24 cellular contexts compared by ENCODE assay signal in genomic region chr17:51846561-51846960, GRCh38.
DNase-seq lines count a peak whose midpoint lies in the region; ATAC-seq and TF ChIP-seq lines count a peak whose summit lies in the region.
"Had no signal": no experiment of that assay in that cellular context is flagged by ENCODE, and none has a peak within 500 bp of the region (broad histone marks: within the 10 kb centered on the region; RNA-seq: fewer than 3 reads in every experiment).

No MANE protein-coding gene starts in this region.

- TF ChIP-seq CTCF in SK-N-SH (IDR thresholded peaks at IDR 0.05) = no peak
- no peak for TF ChIP-seq CTCF in thyroid gland (IDR thresholded peaks at IDR 0.05)

- H3K27me3 ChIP-seq in SK-N-SH (ENCODE audit: insufficient read depth) (no peaks in the 10 kb centered on the region), thyroid gland (no peaks in the 10 kb centered on the region)
- H3K27me3 ChIP-seq: BE2C, BLaER1 had no signal

- DNase-seq in SK-N-SH (peak; percentile 28), head of caudate nucleus (peak in 38 of 42 donors; percentile 5 to 75 (median 46)), putamen (ENCODE audit: low spot score) (peak; percentile 42), thyroid gland (peak in 1 of 2 donors; percentile 18), EL (no peak)
- DNase-seq: AML-193; BE2C; C1 segment of cervical spinal cord; CD4-positive, alpha-beta memory T cell; CD4-positive, CD25-positive, alpha-beta regulatory T cell; CD8-positive, alpha-beta memory T cell; COR-L47; DMS 273 treated with DMSO at 0.1 percent for 48 hours; DMS153; DMS53; DMS79; DND-41; GF-D8 had no signal

- no peak for ATAC-seq in SK-N-SH treated with all-trans-retinoic acid at 6 μM for 48 hours
- no peak for ATAC-seq in HG03342 (IDR thresholded peaks at IDR 0.05; ENCODE audit: unreplicated experiment)
- no peak for ATAC-seq in HG02642 (IDR thresholded peaks at IDR 0.05; ENCODE audit: poor library complexity, unreplicated experiment)
- ATAC-seq: A549 had no signal

- H3K9me3 ChIP-seq in SK-N-SH (no peaks in the 10 kb centered on the region), thyroid gland (no peaks in the 10 kb centered on the region)
- H3K9me3 ChIP-seq: A549, BE2C, BLaER1 had no signal

- H3K9ac ChIP-seq in SK-N-SH = no peak overlapping the region
- H3K9ac ChIP-seq: BLaER1 had no signal

- peaks cover 0 to 5% of the 10 kb centered on the region in 2 experiments; a peak in 2 of 4 replicates for H3K4me1 ChIP-seq in SK-N-SH (ENCODE audit: control insufficient read depth in 1 of 2, insufficient read depth in 2 of 2, low read depth in 1 of 2, low read length in 1 of 2)
- H3K4me1 ChIP-seq in thyroid gland = peaks cover 26 to 30% of the 10 kb centered on the region in 2 donors
- H3K4me1 ChIP-seq: A549, BLaER1 had no signal

- H3K79me2 ChIP-seq in SK-N-SH (ENCODE audit: insufficient read depth) = no peaks in the 10 kb centered on the region

- H3K9me2 ChIP-seq in SK-N-SH = no peaks in the 10 kb centered on the region

- TF ChIP-seq RAD21 in SK-N-SH (IDR thresholded peaks at IDR 0.05; ENCODE audit: low read length) = no peak

- no peak overlapping the region for H3K4me2 ChIP-seq in SK-N-SH
- H3K4me2 ChIP-seq: A549, BLaER1 had no signal

- H3K27ac ChIP-seq in SK-N-SH (ENCODE audit: low read depth in 2 of 2, low read length in 1 of 2) = no peak overlapping the region; a peak in 1 of 4 replicates
- peak overlapping the region; percentile 48 to 84 (median 74) for H3K27ac ChIP-seq in thyroid gland
- H3K27ac ChIP-seq: 22Rv1, A549, BLaER1 had no signal

- no peak overlapping the region for H3K4me3 ChIP-seq in SK-N-SH (ENCODE audit: low read depth in 2 of 2, low read length in 1 of 2)
- H3K4me3 ChIP-seq in thyroid gland (replicated peaks in 1 of 3) = no peak overlapping the region
- H3K4me3 ChIP-seq: A549, BLaER1 had no signal

- no peaks in the 10 kb centered on the region for H4K20me1 ChIP-seq in SK-N-SH (ENCODE audit: insufficient read depth)
- H4K20me1 ChIP-seq: BLaER1 had no signal

- CTCF ChIA-PET in SK-N-SH (lab: Yijun Ruan, JAX) = interaction anchor here (0.7 to 3.1 kb wide), 4 partner anchors 15 to 260 kb away, joined by 3 to 13 read pairs (median 8); no protein-coding TSS in a partner anchor

- TF ChIP-seq POLR2A in thyroid gland (IDR thresholded peaks at IDR 0.05) = no peak

- no peaks in the 10 kb centered on the region for H3F3A ChIP-seq in SK-N-SH (replicated peaks; ENCODE audit: insufficient read depth)

- WGBS in SK-N-SH (ENCODE audit: low lambda C conversion rate) = 28% methylated on average over 4 of the region's 4 CpGs
- WGBS in thyroid gland, 2 donors = 90 to 96% methylated on average over 4 of the region's 4 CpGs

- intact Hi-C loops in head of caudate nucleus (cut with DNase I) (no loop called here), thyroid gland (cut with DNase I) (no loop called here)

- no peak overlapping the region for H2AFZ ChIP-seq in SK-N-SH (ENCODE audit: low read depth)

- POLR2A ChIA-PET in SK-N-SH (lab: Yijun Ruan, JAX) = no interaction called here

- H3K36me3 ChIP-seq in SK-N-SH (replicated peaks in 1 of 2; ENCODE audit: control insufficient read depth in 1 of 2, insufficient read depth in 2 of 2, low read length in 1 of 2) = no peaks in the 10 kb centered on the region
- no peaks in the 10 kb centered on the region for H3K36me3 ChIP-seq in thyroid gland
- H3K36me3 ChIP-seq: BE2C, BLaER1 had no signal

- no peak for TF ChIP-seq EP300 in SK-N-SH (IDR thresholded peaks at IDR 0.05; ENCODE audit: borderline replicate concordance in 1 of 2, low read depth in 1 of 2, low read length in 1 of 2)

TF ChIP-seq in SK-N-SH, 30 proteins besides CTCF, POLR2A, EP300 and RAD21:
- TF ChIP-seq FOSL2 (IDR thresholded peaks at IDR 0.05; ENCODE audit: borderline replicate concordance, low read depth) = no peak
- TF ChIP-seq GATA2 (CRISPR knock-in tag; IDR thresholded peaks at IDR 0.05) = peak; percentile 61; the same call in 1 of the 2 replicates

TF ChIP-seq in SK-N-SH treated with all-trans-retinoic acid at 6 μM for 48 hours, 23 proteins besides CTCF, POLR2A, EP300 and RAD21 (continues in another document):
- TF ChIP-seq PATZ1 (CRISPR knock-in tag; IDR thresholded peaks at IDR 0.05; ENCODE audit: borderline replicate concordance) = no peak
- no peak for TF ChIP-seq ZNF565 (CRISPR knock-in tag; conservative IDR thresholded peaks at IDR 0.05; ENCODE audit: low read depth)
- TF ChIP-seq TOX (CRISPR knock-in tag; IDR thresholded peaks at IDR 0.05; ENCODE audit: borderline replicate concordance) = no peak
- no peak for TF ChIP-seq TCF4 (CRISPR knock-in tag; IDR thresholded peaks at IDR 0.05; ENCODE audit: borderline replicate concordance)
- no peak for TF ChIP-seq GLIS3 (CRISPR knock-in tag; IDR thresholded peaks at IDR 0.05)
- no peak for TF ChIP-seq ZFP30 (CRISPR knock-in tag; IDR thresholded peaks at IDR 0.05)
- no peak for TF ChIP-seq RARB (CRISPR knock-in tag; IDR thresholded peaks at IDR 0.05)
- TF ChIP-seq ZC3H10 (CRISPR knock-in tag; IDR thresholded peaks at IDR 0.05) = no peak
- no peak for TF ChIP-seq ESRRG (CRISPR knock-in tag; IDR thresholded peaks at IDR 0.05)
- TF ChIP-seq CSRNP3 (CRISPR knock-in tag; IDR thresholded peaks at IDR 0.05) = no peak
- no peak for TF ChIP-seq ISL1 (CRISPR knock-in tag; IDR thresholded peaks at IDR 0.05)
- TF ChIP-seq, protein P1, sequence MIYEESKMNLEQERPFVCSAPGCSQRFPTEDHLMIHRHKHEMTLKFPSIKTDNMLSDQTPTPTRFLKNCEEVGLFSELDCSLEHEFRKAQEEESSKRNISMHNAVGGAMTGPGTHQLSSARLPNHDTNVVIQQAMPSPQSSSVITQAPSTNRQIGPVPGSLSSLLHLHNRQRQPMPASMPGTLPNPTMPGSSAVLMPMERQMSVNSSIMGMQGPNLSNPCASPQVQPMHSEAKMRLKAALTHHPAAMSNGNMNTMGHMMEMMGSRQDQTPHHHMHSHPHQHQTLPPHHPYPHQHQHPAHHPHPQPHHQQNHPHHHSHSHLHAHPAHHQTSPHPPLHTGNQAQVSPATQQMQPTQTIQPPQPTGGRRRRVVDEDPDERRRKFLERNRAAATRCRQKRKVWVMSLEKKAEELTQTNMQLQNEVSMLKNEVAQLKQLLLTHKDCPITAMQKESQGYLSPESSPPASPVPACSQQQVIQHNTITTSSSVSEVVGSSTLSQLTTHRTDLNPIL (CRISPR knock-in tag; IDR thresholded peaks at IDR 0.05; ENCODE audit: low read depth) = no peak
- TF ChIP-seq ZFP3 (CRISPR knock-in tag; IDR thresholded peaks at IDR 0.05) = no peak
- no peak for TF ChIP-seq BACH2 (CRISPR knock-in tag; IDR thresholded peaks at IDR 0.05; ENCODE audit: borderline replicate concordance)
- TF ChIP-seq TSHZ2 (CRISPR knock-in tag; IDR thresholded peaks at IDR 0.05) = no peak
- no peak for TF ChIP-seq ARNTL (CRISPR knock-in tag; IDR thresholded peaks at IDR 0.05; ENCODE audit: borderline replicate concordance, low read depth)

Comparison
In these comparisons a context has a peak if more than half of its experiments do, and no peak if none do; other contexts are left out.
1. H3K27ac ChIP-seq: peak in thyroid gland (3 of 3); none in SK-N-SH (0 of 2).